ENCODE assay signal across 8 cellular contexts in the genomic region with DNA sequence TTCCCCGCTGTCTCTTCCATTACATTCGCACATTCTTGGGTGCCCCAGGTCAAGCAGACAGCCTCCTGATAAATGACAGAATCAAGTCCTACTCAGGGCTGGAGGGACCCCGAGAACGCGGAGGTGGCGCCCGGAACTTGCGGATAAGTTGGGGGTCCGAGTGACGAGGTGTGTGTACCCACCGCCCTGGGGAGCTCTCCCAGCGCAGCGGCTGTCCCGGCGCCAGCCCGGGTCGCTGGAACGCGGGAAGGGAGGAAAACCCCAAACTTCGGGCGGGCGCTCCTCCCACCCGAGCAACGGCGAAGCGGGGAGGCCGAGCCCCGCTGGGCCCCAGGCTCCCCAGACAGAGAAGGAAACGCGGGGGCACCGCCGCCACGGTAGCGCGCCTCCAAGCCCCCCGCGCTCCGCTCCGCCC. TPM values are rescaled to one million over a fixed set of nuclear protein-coding genes. Genes with fewer than 3 reads are reported as not detected.
A peak's percentile ranks its signal among the peaks of the same experiment; 100 is the strongest.
DNase-seq lines count a peak whose midpoint lies in the region; ATAC-seq and TF ChIP-seq lines count a peak whose summit lies in the region.

No MANE protein-coding gene starts in this region.

- ATAC-seq in GM21526 (IDR thresholded peaks at IDR 0.05; ENCODE audit: low FRiP score, unreplicated experiment) (no peak), HG02973 (IDR thresholded peaks at IDR 0.05; ENCODE audit: unreplicated experiment) (no peak)

- intact Hi-C loops in breast epithelium (cut with DNase I; ENCODE audit: low total_unique reads): no loop called here

- H3K36me3 ChIP-seq in KMS-11 (ENCODE audit: insufficient read depth) (no peaks in the 10 kb centered on the region), breast epithelium (no peaks in the 10 kb centered on the region), mesenchymal stem cell (ENCODE audit: control insufficient read depth in 1 of 2, insufficient read depth in 2 of 2, low read depth in 1 of 2, low read length in 2 of 2) (no peaks in the 10 kb centered on the region)

- DNase-seq in T-helper 2 cell treated with Interferon-gamma antibody and Interleukin-4, amounts not matched to agents 5 μg/mL and 100 μg/mL, for 36 hours (ENCODE audit: low spot score): no peak
- no peak for DNase-seq in T-helper 2 cell
- DNase-seq in breast epithelium (ENCODE audit: low spot score in 2 of 2): no peak
- no peak for DNase-seq in mesenchymal stem cell
- no peak for DNase-seq in GM19238 (ENCODE audit: insufficient read length, low spot score)

- peaks cover 35% of the 10 kb centered on the region for H3K4me1 Mint-ChIP-seq in T-helper 2 cell treated with Interferon-gamma antibody and Interleukin-4, amounts not matched to agents 5 μg/mL and 100 μg/mL, for 36 hours (ENCODE audit: low read depth)

- H4K8ac ChIP-seq in mesenchymal stem cell (ENCODE audit: low read length): peak overlapping the region; percentile 74

- H2BK15ac ChIP-seq in mesenchymal stem cell (ENCODE audit: low read depth, poor library complexity, severe bottlenecking): peak overlapping the region; percentile 82

- WGBS in mesenchymal stem cell: 0% methylated on average over 29 of the region's 39 CpGs

- peak overlapping the region; percentile 46 to 93 for H3K18ac ChIP-seq in mesenchymal stem cell (ENCODE audit: low read depth in 1 of 2, low read length in 2 of 2)

- H3K9ac ChIP-seq in KMS-11: peak overlapping the region; percentile 95
- peak overlapping the region; percentile 92 for H3K9ac ChIP-seq in mesenchymal stem cell (ENCODE audit: low read length)

- peak overlapping the region; percentile 73 for H2AFZ ChIP-seq in KMS-11 (ENCODE audit: low read depth)
- H2AFZ ChIP-seq in mesenchymal stem cell (ENCODE audit: low read depth, low read length): peak overlapping the region; percentile 90

- H2AK5ac ChIP-seq in mesenchymal stem cell (ENCODE audit: low read length, severe bottlenecking): no peak overlapping the region

- peak overlapping the region; percentile 83 for H3K27ac ChIP-seq in KMS-11
- peak overlapping the region; percentile 78 to 88 for H3K27ac ChIP-seq in breast epithelium
- H3K27ac ChIP-seq in mesenchymal stem cell (ENCODE audit: low read length, poor library complexity, severe bottlenecking): no peak overlapping the region

- H3K27ac Mint-ChIP-seq in T-helper 2 cell treated with Interferon-gamma antibody and Interleukin-4, amounts not matched to agents 5 μg/mL and 100 μg/mL, for 36 hours: peak overlapping the region; percentile 84

- peak overlapping the region; percentile 65 for H4K91ac ChIP-seq in mesenchymal stem cell (ENCODE audit: low read length)

- TF ChIP-seq CTCF in KMS-11 (conservative IDR thresholded peaks at IDR 0.05; ENCODE audit: low read depth, low read length) (no peak), breast epithelium (IDR thresholded peaks at IDR 0.05) (no peak)

- H3K4me2 ChIP-seq in KMS-11 (peak overlapping the region; percentile 88; the same call in 1 of the 2 replicates), mesenchymal stem cell (ENCODE audit: low read length, poor library complexity, severe bottlenecking) (peak overlapping the region; percentile 97)

- H3K9me3 ChIP-seq in breast epithelium: no peaks in the 10 kb centered on the region
- no peaks in the 10 kb centered on the region for H3K9me3 ChIP-seq in mesenchymal stem cell (ENCODE audit: control insufficient read depth, low read length)

- H3K27me3 Mint-ChIP-seq in T-helper 2 cell treated with Interferon-gamma antibody and Interleukin-4, amounts not matched to agents 5 μg/mL and 100 μg/mL, for 36 hours (ENCODE audit: low read depth): peaks cover 4% of the 10 kb centered on the region

- peak overlapping the region; percentile 99 for H3K4me3 Mint-ChIP-seq in T-helper 2 cell treated with Interferon-gamma antibody and Interleukin-4, amounts not matched to agents 5 μg/mL and 100 μg/mL, for 36 hours

- H2BK12ac ChIP-seq in mesenchymal stem cell (ENCODE audit: low read length in 2 of 2): peak overlapping the region in 1 of 2 experiments; percentile 35

- no peaks in the 10 kb centered on the region for H4K20me1 ChIP-seq in KMS-11 (ENCODE audit: insufficient read depth)

- H3K4ac ChIP-seq in mesenchymal stem cell (ENCODE audit: low read depth in 1 of 2, low read length in 2 of 2): peak overlapping the region; percentile 76 to 88

- peak overlapping the region; percentile 8 for H2BK5ac ChIP-seq in mesenchymal stem cell (ENCODE audit: low read depth, low read length, poor library complexity, severe bottlenecking)

- peak overlapping the region; percentile 69 for H2BK120ac ChIP-seq in mesenchymal stem cell (ENCODE audit: low read depth, low read length)

- H3K27me3 ChIP-seq in KMS-11 (ENCODE audit: insufficient read depth, low read depth) (no peaks in the 10 kb centered on the region), breast epithelium (no peaks in the 10 kb centered on the region), mesenchymal stem cell (ENCODE audit: control insufficient read depth in 1 of 2, insufficient read depth in 1 of 2, low read length in 2 of 2) (no peaks in the 10 kb centered on the region)

- peaks cover 52% of the 10 kb centered on the region for H3K79me2 ChIP-seq in KMS-11 (ENCODE audit: insufficient read depth, low read depth)

- H3K4me3 ChIP-seq in KMS-11 (IDR thresholded peaks at IDR 0.05; ENCODE audit: insufficient read depth, low read depth, low read length) (no peak overlapping the region), breast epithelium (peak overlapping the region; percentile 67 to 89 (median 71)), mesenchymal stem cell (ENCODE audit: insufficient read depth in 1 of 2, low read depth in 1 of 2, low read length in 2 of 2) (peak overlapping the region; percentile 83 to 93)

- H3K36me3 Mint-ChIP-seq in T-helper 2 cell treated with Interferon-gamma antibody and Interleukin-4, amounts not matched to agents 5 μg/mL and 100 μg/mL, for 36 hours (ENCODE audit: low read depth): peaks cover 18% of the 10 kb centered on the region

- no peak for TF ChIP-seq POLR2A in breast epithelium (IDR thresholded peaks at IDR 0.05)

- peak overlapping the region in 1 of 2 experiments; percentile 85 for H3K14ac ChIP-seq in mesenchymal stem cell (ENCODE audit: low read length in 2 of 2)

- peak overlapping the region in 1 of 2 experiments; percentile 90 for H3K23ac ChIP-seq in mesenchymal stem cell (ENCODE audit: low read length in 2 of 2)

- peaks cover 51% of the 10 kb centered on the region for H3K4me1 ChIP-seq in KMS-11 (ENCODE audit: low read depth, poor library complexity, severe bottlenecking)
- H3K4me1 ChIP-seq in breast epithelium: peaks cover 5 to 9% of the 10 kb centered on the region in 2 donors
- H3K4me1 ChIP-seq in mesenchymal stem cell (ENCODE audit: control insufficient read depth, insufficient read depth, low read depth, low read length): peaks cover 24% of the 10 kb centered on the region

- peaks cover 10% of the 10 kb centered on the region for H3K79me1 ChIP-seq in mesenchymal stem cell (replicated peaks; ENCODE audit: low read length, poor library complexity, severe bottlenecking)

- no peaks in the 10 kb centered on the region for H3K9me3 Mint-ChIP-seq in T-helper 2 cell treated with Interferon-gamma antibody and Interleukin-4, amounts not matched to agents 5 μg/mL and 100 μg/mL, for 36 hours

RNA-seq across cellular contexts. Expression of gene CLN6, which starts 0.6 kb away (rescaled TPM):
- total RNA-seq in breast epithelium: 10 to 100 TPM; 16.5 to 23.1 (median 18.4) TPM
- polyA plus RNA-seq in mesenchymal stem cell (2013, experiment 1 of 2): 23.5 TPM
- polyA plus RNA-seq in mesenchymal stem cell (2013, experiment 2 of 2): 23.2 TPM

RNA-seq across cellular contexts. Expression of gene CALML4, which starts 23.8 kb away (rescaled TPM):
- total RNA-seq in breast epithelium: 1 to 10 TPM; 5.3 to 7.9 (median 6.0) TPM
- 5.0 TPM for polyA plus RNA-seq in mesenchymal stem cell (2013, experiment 1 of 2)
- 3.7 TPM for polyA plus RNA-seq in mesenchymal stem cell (2013, experiment 2 of 2)

RNA-seq across cellular contexts. Expression of gene FEM1B, which starts 48.6 kb away (rescaled TPM):
- total RNA-seq in breast epithelium: 10 to 100 TPM; 48.5 to 82.7 (median 60.0) TPM
- polyA plus RNA-seq in mesenchymal stem cell (2013, experiment 1 of 2): 28.3 TPM
- polyA plus RNA-seq in mesenchymal stem cell (2013, experiment 2 of 2): 28.2 TPM
